13 cellular contexts compared by ENCODE assay signal in genomic region chr6:157609556-157609955, GRCh38.
DNase-seq lines count a peak whose midpoint lies in the region; ATAC-seq and TF ChIP-seq lines count a peak whose summit lies in the region.
"Had no signal": no experiment of that assay in that cellular context is flagged by ENCODE, and none has a peak within 500 bp of the region (broad histone marks: within the 10 kb centered on the region; RNA-seq: fewer than 3 reads in every experiment).

No MANE protein-coding gene starts in this region.

- H3K9ac ChIP-seq in BLaER1 treated with 17β-estradiol and CSF1 and Interleukin-3, amounts not matched to agents 10 nM and 100 nM, result no peak overlapping the region
- H3K9ac ChIP-seq in neural progenitor cell, result no peak overlapping the region

- H4K20me1 ChIP-seq in BLaER1 treated with 17β-estradiol and CSF1 and Interleukin-3, amounts not matched to agents 10 nM and 100 nM, result no peaks in the 10 kb centered on the region
- no peaks in the 10 kb centered on the region for H4K20me1 ChIP-seq in neural progenitor cell (ENCODE audit: low read depth)

- POLR2A ChIA-PET in activated B cell treated with CpG ODN at 0.5 μM for 24 hours (lab: Charles Lee), result interaction anchor here (1.1 kb wide), 1 partner anchor 8 kb away, joined by 3 read pairs; no protein-coding TSS in a partner anchor

- no peak overlapping the region; a peak in 1 of 22 replicates for H3K27ac ChIP-seq in BLaER1 treated with 17β-estradiol and CSF1 and Interleukin-3, amounts not matched to agents 10 nM and 100 nM
- no peak overlapping the region for H3K27ac ChIP-seq in neural progenitor cell

- CTCF ChIA-PET in activated B cell treated with CpG ODN at 0.5 μM for 24 hours (lab: Charles Lee), result no interaction called here

- H3K9me3 ChIP-seq in BLaER1 treated with 17β-estradiol and CSF1 and Interleukin-3, amounts not matched to agents 10 nM and 100 nM (replicated peaks in 1 of 11), result no peaks in the 10 kb centered on the region
- no peaks in the 10 kb centered on the region for H3K9me3 ChIP-seq in neural progenitor cell (ENCODE audit: low read depth)
- no peaks in the 10 kb centered on the region for H3K9me3 ChIP-seq in MG63
- H3K9me3 ChIP-seq: BE2C had no signal

- H3K27ac Mint-ChIP-seq in activated B cell treated with CpG ODN at 0.5 μM for 24 hours (peak overlapping the region; percentile 12), neural progenitor cell (peak overlapping the region; percentile 39)
- peak overlapping the region; percentile 75 for H3K27ac Mint-ChIP-seq in stimulated activated memory B cell treated with anti-CD40 and anti-IgM and Interleukin-4, amounts not matched to agents 10 μg/mL and 1 μg/mL and 100 μg/mL, for 72 hours

- TF ChIP-seq CTCF in activated B cell treated with CpG ODN at 0.5 μM for 24 hours (IDR thresholded peaks at IDR 0.05) (no peak), neural progenitor cell (IDR thresholded peaks at IDR 0.05) (no peak)

- no peaks in the 10 kb centered on the region for H3K79me2 ChIP-seq in neural progenitor cell (ENCODE audit: low read depth)

- no peak for DNase-seq in activated B cell treated with CpG ODN at 0.5 μM for 24 hours
- no peak for DNase-seq in neural progenitor cell (ENCODE audit: low spot score)
- DNase-seq in COR-L47 (lab: John Stamatoyannopoulos, UW), result no peak
- no peak for DNase-seq in MG63
- no peak for DNase-seq in superior temporal gyrus (ENCODE audit: extremely low spot score)
- DNase-seq: BE2C, DMS 273 treated with DMSO at 0.1 percent for 48 hours, IMR-90 had no signal

- peak overlapping the region in 6 of 11 experiments; percentile 0 to 51 (median 23); a peak in 5 of 22 replicates for H3K4me2 ChIP-seq in BLaER1 treated with 17β-estradiol and CSF1 and Interleukin-3, amounts not matched to agents 10 nM and 100 nM
- no peak overlapping the region for H3K4me2 ChIP-seq in neural progenitor cell

- H3K27me3 Mint-ChIP-seq in activated B cell treated with CpG ODN at 0.5 μM for 24 hours, result no peaks in the 10 kb centered on the region
- peaks cover 15% of the 10 kb centered on the region for H3K27me3 Mint-ChIP-seq in neural progenitor cell (ENCODE audit: insufficient read depth, low read depth)
- no peaks in the 10 kb centered on the region for H3K27me3 Mint-ChIP-seq in stimulated activated memory B cell treated with anti-CD40 and anti-IgM and Interleukin-4, amounts not matched to agents 10 μg/mL and 1 μg/mL and 100 μg/mL, for 72 hours

- peaks cover 3% of the 10 kb centered on the region for H3K36me3 Mint-ChIP-seq in activated B cell treated with CpG ODN at 0.5 μM for 24 hours (ENCODE audit: low read depth)
- H3K36me3 Mint-ChIP-seq in neural progenitor cell, result peaks cover 10% of the 10 kb centered on the region
- peaks cover 42% of the 10 kb centered on the region for H3K36me3 Mint-ChIP-seq in stimulated activated memory B cell treated with anti-CD40 and anti-IgM and Interleukin-4, amounts not matched to agents 10 μg/mL and 1 μg/mL and 100 μg/mL, for 72 hours
- H3K36me3 Mint-ChIP-seq: CD8-positive, alpha-beta memory T cell had no signal

- no peak overlapping the region for H3K4me3 Mint-ChIP-seq in activated B cell treated with CpG ODN at 0.5 μM for 24 hours
- H3K4me3 Mint-ChIP-seq in neural progenitor cell, result no peak overlapping the region
- H3K4me3 Mint-ChIP-seq in stimulated activated memory B cell treated with anti-CD40 and anti-IgM and Interleukin-4, amounts not matched to agents 10 μg/mL and 1 μg/mL and 100 μg/mL, for 72 hours, result no peak overlapping the region
- H3K4me3 Mint-ChIP-seq: CD14-positive monocyte; CD8-positive, alpha-beta memory T cell had no signal

- no peaks in the 10 kb centered on the region for H3F3A ChIP-seq in neural progenitor cell (ENCODE audit: low read depth)

- H3K9me3 Mint-ChIP-seq in activated B cell treated with CpG ODN at 0.5 μM for 24 hours, result no peaks in the 10 kb centered on the region
- H3K9me3 Mint-ChIP-seq in neural progenitor cell, result no peaks in the 10 kb centered on the region
- no peaks in the 10 kb centered on the region for H3K9me3 Mint-ChIP-seq in stimulated activated memory B cell treated with anti-CD40 and anti-IgM and Interleukin-4, amounts not matched to agents 10 μg/mL and 1 μg/mL and 100 μg/mL, for 72 hours
- H3K9me3 Mint-ChIP-seq: CD14-positive monocyte; CD8-positive, alpha-beta memory T cell had no signal

- ATAC-seq in activated B cell treated with CpG ODN at 0.5 μM for 24 hours (ENCODE audit: low read depth), result no peak
- no peak for ATAC-seq in stimulated activated memory B cell treated with anti-CD40 and anti-IgM and Interleukin-4, amounts not matched to agents 10 μg/mL and 1 μg/mL and 100 μg/mL, for 72 hours
- ATAC-seq: HCT116 had no signal

- no peak overlapping the region for H3K4me3 ChIP-seq in BLaER1 treated with 17β-estradiol and CSF1 and Interleukin-3, amounts not matched to agents 10 nM and 100 nM
- no peak overlapping the region for H3K4me3 ChIP-seq in neural progenitor cell
- no peak overlapping the region for H3K4me3 ChIP-seq in MG63

- no peak overlapping the region for H2AFZ ChIP-seq in neural progenitor cell (replicated peaks)

- peaks cover 0 to 21% (median 0%) of the 10 kb centered on the region in 11 experiments; a peak in 4 of 22 replicates for H3K36me3 ChIP-seq in BLaER1 treated with 17β-estradiol and CSF1 and Interleukin-3, amounts not matched to agents 10 nM and 100 nM
- H3K36me3 ChIP-seq in neural progenitor cell, result no peaks in the 10 kb centered on the region
- no peaks in the 10 kb centered on the region for H3K36me3 ChIP-seq in MG63
- H3K36me3 ChIP-seq: BE2C had no signal

- no peaks in the 10 kb centered on the region for H3K27me3 ChIP-seq in BLaER1 treated with 17β-estradiol and CSF1 and Interleukin-3, amounts not matched to agents 10 nM and 100 nM
- H3K27me3 ChIP-seq in neural progenitor cell (no peaks in the 10 kb centered on the region), MG63 (no peaks in the 10 kb centered on the region)
- H3K27me3 ChIP-seq: BE2C had no signal

- intact Hi-C loops in activated B cell treated with CpG ODN at 0.5 μM for 24 hours (cut with micrococcal nuclease), result no loop called here

- peaks cover 38 to 67% (median 51%) of the 10 kb centered on the region in 10 experiments for H3K4me1 ChIP-seq in BLaER1 treated with 17β-estradiol and CSF1 and Interleukin-3, amounts not matched to agents 10 nM and 100 nM
- peaks cover 20% of the 10 kb centered on the region for H3K4me1 ChIP-seq in neural progenitor cell
- H3K4me1 ChIP-seq: BE2C had no signal

- peaks cover 81% of the 10 kb centered on the region for H3K4me1 Mint-ChIP-seq in activated B cell treated with CpG ODN at 0.5 μM for 24 hours
- H3K4me1 Mint-ChIP-seq in neural progenitor cell, result peaks cover 37% of the 10 kb centered on the region
- peaks cover 86% of the 10 kb centered on the region for H3K4me1 Mint-ChIP-seq in stimulated activated memory B cell treated with anti-CD40 and anti-IgM and Interleukin-4, amounts not matched to agents 10 μg/mL and 1 μg/mL and 100 μg/mL, for 72 hours

Comparison
In these comparisons a context has a peak if more than half of its experiments do, and no peak if none do; other contexts are left out.
1. H3K27ac Mint-ChIP-seq: peak in every context shown above with its lines; median percentile 75 in stimulated activated memory B cell treated with anti-CD40 and anti-IgM and Interleukin-4, amounts not matched to agents 10 μg/mL and 1 μg/mL and 100 μg/mL, for 72 hours; 39 in neural progenitor cell; 12 in activated B cell treated with CpG ODN at 0.5 μM for 24 hours.